In the genomic region with DNA sequence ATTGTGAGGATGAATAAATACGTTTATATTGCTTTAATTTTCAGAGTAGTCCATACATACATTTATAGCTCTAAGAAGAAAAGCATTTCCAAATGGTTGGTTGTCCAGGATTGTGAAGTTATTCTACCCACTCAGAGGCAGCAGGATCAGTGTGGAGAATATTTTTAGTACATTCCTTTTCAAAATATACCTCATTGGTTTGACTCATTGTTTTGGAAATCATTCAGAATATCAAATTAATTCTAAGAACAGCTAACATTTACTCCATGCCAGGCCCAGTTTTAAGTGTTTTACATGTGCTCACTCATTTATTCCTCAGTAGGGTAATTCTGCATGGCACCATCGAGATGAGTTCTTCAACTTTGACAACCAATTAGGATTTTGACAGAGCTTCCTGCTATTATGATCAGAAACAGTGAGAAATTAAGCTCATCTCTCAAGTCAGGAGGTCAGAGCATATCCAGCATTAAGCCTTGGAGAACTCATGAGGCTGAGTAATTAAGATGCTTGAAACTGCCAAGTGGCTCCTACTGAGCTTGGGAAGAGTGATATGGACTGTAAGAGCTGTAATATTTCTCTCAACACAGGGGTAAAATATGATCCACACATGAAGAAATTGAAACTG, we compare ENCODE assay signal across 30 cellular contexts.
DNase-seq lines count a peak whose midpoint lies in the region; ATAC-seq, FAIRE-seq and TF ChIP-seq lines count a peak whose summit lies in the region.
"Had no signal": no experiment of that assay in that cellular context is flagged by ENCODE, and none has a peak within 500 bp of the region (broad histone marks: within the 10 kb centered on the region; RNA-seq: fewer than 3 reads in every experiment).

No MANE protein-coding gene starts in this region.

- TF ChIP-seq CTCF in IMR-90 (conservative IDR thresholded peaks at IDR 0.05; ENCODE audit: low read depth, low read length) (no peak), astrocyte of the spinal cord (IDR thresholded peaks at IDR 0.05; ENCODE audit: low read depth, low read length) (no peak), D721Med (IDR thresholded peaks at IDR 0.05; ENCODE audit: insufficient read depth, missing control alignments) (no peak)

- peaks cover 0 to 5% of the 10 kb centered on the region in 2 experiments; a peak in 1 of 4 replicates for H3K79me1 ChIP-seq in IMR-90 (ENCODE audit: low read depth in 1 of 2, low read length in 2 of 2)

- TF ChIP-seq POLR2A in IMR-90 (IDR thresholded peaks at IDR 0.05; ENCODE audit: low read depth, low read length) = no peak

- no CpG with 5 or more reads among the region's 2 CpGs for WGBS in IMR-90 (ENCODE audit: extremely low coverage in 2 of 2, insufficient read length in 1 of 2), 2 experiments

- H3K9ac ChIP-seq in IMR-90 (ENCODE audit: low read depth, low read length) = no peak overlapping the region

- BruUV-seq in IMR-90 (replicated peaks; lab: Mats Ljungman, UMichigan) = no TSS peak

- peak overlapping the region; percentile 85 for H2BK5ac ChIP-seq in IMR-90 (ENCODE audit: low read depth, low read length, poor library complexity, severe bottlenecking)

- peak overlapping the region; percentile 66; the same call in 1 of the 2 replicates for H3K18ac ChIP-seq in IMR-90 (ENCODE audit: low read depth, low read length)

- H3K4me1 ChIP-seq in ACC112 (ENCODE audit: control insufficient read depth, insufficient read depth, low read length, unreplicated experiment) = peaks cover 47% of the 10 kb centered on the region
- H3K4me1 ChIP-seq in IMR-90 (ENCODE audit: control insufficient read depth, insufficient read depth, low read length) = peaks cover 15% of the 10 kb centered on the region
- H3K4me1 ChIP-seq: lower lobe of right lung, spleen, stomach, thyroid gland, vagina had no signal

- H3K9me3 ChIP-seq in IMR-90 (ENCODE audit: control insufficient read depth, insufficient read depth, low read length) = no peaks in the 10 kb centered on the region
- H3K9me3 ChIP-seq: lower lobe of right lung, ovary, SJSA1, stomach, thyroid gland, vagina had no signal

- peak overlapping the region; percentile 83 for H2BK120ac ChIP-seq in IMR-90 (ENCODE audit: low read depth, low read length)

- CTCF ChIA-PET in IMR-90 (lab: Yijun Ruan, JAX) = no interaction called here

- dilution Hi-C loops in IMR-90 (cut with HindIII; ENCODE audit: low sequenced_read_pairs, unreplicated experiment) = no loop called here

- peak; percentile 55 for DNase-seq in IMR-90
- DNase-seq in astrocyte of the spinal cord (ENCODE audit: low read depth, low spot score) = peak; percentile 19
- DNase-seq in myocyte (ENCODE audit: low read depth) = peak; percentile 27
- DNase-seq in D721Med (ENCODE audit: insufficient read length, low spot score) = no peak
- DNase-seq in NCI-H2227 treated with DMSO at 0.1 percent for 48 hours (lab: John Stamatoyannopoulos, UW) = no peak
- DNase-seq: activated CD4-positive, alpha-beta T cell treated with anti-CD3 and anti-CD28 coated beads, Interleukin-2, amount 10 ng/mL, durations not matched to agents 7 days and 5 days; AML-193; CD4-positive, alpha-beta T cell; EL; erythroblast; lower lobe of right lung; NCI-H2107; NCI-H510A; nephron progenitor cell; ovary; retina; spleen; stimulated activated CD4-positive, alpha-beta T cell treated with anti-CD3 and anti-CD28 coated beads, Interleukin-2, amount 100 ng/mL, for 48 hours; stomach; T-cell; thyroid gland had no signal

- no peak overlapping the region for H2AK9ac ChIP-seq in IMR-90 (replicated peaks; ENCODE audit: low read depth, low read length, poor library complexity)

- in situ Hi-C loops in IMR-90 (cut with MboI; ENCODE audit: low sequenced_read_pairs) (no loop called here), astrocyte of the spinal cord (cut with HindIII; ENCODE audit: low sequenced_read_pairs) (no loop called here)

- H3K14ac ChIP-seq in IMR-90 (replicated peaks; ENCODE audit: low read depth, low read length) = peak overlapping the region; percentile 8; the same call in 1 of the 2 replicates

- H3K27me3 ChIP-seq in ACC112 (ENCODE audit: insufficient read depth, low read length) (no peaks in the 10 kb centered on the region), IMR-90 (ENCODE audit: control insufficient read depth, insufficient read depth, low read length) (no peaks in the 10 kb centered on the region)
- H3K27me3 ChIP-seq: ovary, SJSA1, spleen, stomach, thyroid gland, vagina had no signal

- peak overlapping the region; percentile 47; the same call in 1 of the 2 replicates for H4K5ac ChIP-seq in IMR-90 (ENCODE audit: low read depth, low read length)

- H3K4me2 ChIP-seq in IMR-90 (ENCODE audit: low read depth, low read length) = peak overlapping the region; percentile 6; the same call in 1 of the 2 replicates

- H3K36me3 ChIP-seq in ACC112 (ENCODE audit: insufficient read depth, low read length) (no peaks in the 10 kb centered on the region), IMR-90 (ENCODE audit: control insufficient read depth, insufficient read depth, low read length) (no peaks in the 10 kb centered on the region)
- H3K36me3 ChIP-seq: lower lobe of right lung, ovary, SJSA1, spleen, stomach, thyroid gland, vagina had no signal

- H2AK5ac ChIP-seq in IMR-90 (ENCODE audit: low read depth, low read length) = peak overlapping the region; percentile 37

- FAIRE-seq in D721Med (lab: Jason Lieb, UNC) = no peak
- FAIRE-seq: frontal cortex, H54 had no signal

- H3K4ac ChIP-seq in IMR-90 (ENCODE audit: low read depth, low read length) = peak overlapping the region; percentile 38; the same call in 1 of the 2 replicates

- no peaks in the 10 kb centered on the region for H3K79me2 ChIP-seq in ACC112 (ENCODE audit: control insufficient read depth, insufficient read depth, low read length, unreplicated experiment)

- ATAC-seq in IMR-90 (ENCODE audit: low read depth) (peak; percentile 10; the same call in 1 of the 2 replicates), GM18858 (IDR thresholded peaks at IDR 0.05; ENCODE audit: unreplicated experiment) (no peak), GM18502 (IDR thresholded peaks at IDR 0.05; ENCODE audit: poor library complexity, unreplicated experiment) (no peak)
- ATAC-seq: activated naive CD4-positive, alpha-beta T cell treated with anti-CD3 and anti-CD28 coated beads, Interleukin-2, amount 50 U/mL, for 72 hours; lower lobe of right lung; T-cell; WTC11 had no signal

- H3K56ac ChIP-seq in IMR-90 (ENCODE audit: extremely low read depth, insufficient read depth, low read length) = no peak overlapping the region

- H2BK15ac ChIP-seq in IMR-90 (ENCODE audit: low read depth, low read length) = 0 out of 3 replicates have a peak overlapping the region, but pooled peaks have one; percentile 15

- H4K20me1 ChIP-seq in IMR-90 (ENCODE audit: insufficient read depth, low read length) = no peaks in the 10 kb centered on the region

- H2AFZ ChIP-seq in ACC112 (ENCODE audit: low read length, unreplicated experiment) = peak overlapping the region; percentile 27
- no peak overlapping the region for H2AFZ ChIP-seq in IMR-90 (replicated peaks; ENCODE audit: low read length, poor library complexity)

- H2BK20ac ChIP-seq in IMR-90 (ENCODE audit: low read depth, low read length) = peak overlapping the region; percentile 76; the same call in 1 of the 2 replicates

- H4K91ac ChIP-seq in IMR-90 (ENCODE audit: insufficient read depth, low read depth, low read length) = no peak overlapping the region

- intact Hi-C loops in IMR-90 (cut with micrococcal nuclease) = loop anchor here (5.0 to 10.0 kb wide), 3 partner anchors 322 to 507 kb away; no protein-coding TSS in a partner anchor

- H3K4me3 ChIP-seq in ACC112 (ENCODE audit: low read depth, low read length) (no peak overlapping the region), IMR-90 (ENCODE audit: insufficient read depth, low read depth, low read length) (no peak overlapping the region), astrocyte of the spinal cord (ENCODE audit: low read depth, low read length) (no peak overlapping the region)
- H3K4me3 ChIP-seq: lower lobe of right lung, ovary, SJSA1, spleen, stomach, thyroid gland, vagina had no signal

- H3K9me1 ChIP-seq in IMR-90 (ENCODE audit: insufficient read depth, low read length) = peaks cover 6% of the 10 kb centered on the region; the same call in 1 of the 2 replicates

- H3K23ac ChIP-seq in IMR-90 (ENCODE audit: low read depth, low read length) = no peak overlapping the region

- H3K27ac ChIP-seq in ACC112 (ENCODE audit: low read depth, low read length) (peak overlapping the region; percentile 24), IMR-90 (ENCODE audit: insufficient read depth, low read length) (no peak overlapping the region)
- H3K27ac ChIP-seq: lower lobe of right lung, ovary, SJSA1, spleen, stomach, thyroid gland, vagina had no signal

- POLR2A ChIA-PET in IMR-90 (lab: Charles Lee; ENCODE audit: unreplicated experiment) = no interaction called here

- H4K8ac ChIP-seq in IMR-90 (ENCODE audit: low read depth in 2 of 2, low read length in 2 of 2) = peak overlapping the region; percentile 6 to 32; a peak in 3 of 4 replicates

- no peak for TF ChIP-seq RAD21 in IMR-90 (IDR thresholded peaks at IDR 0.05; ENCODE audit: low read length)

TF ChIP-seq in IMR-90, 13 proteins besides CTCF, POLR2A, EP300 and RAD21:
- TF ChIP-seq MXI1 (IDR thresholded peaks at IDR 0.05; ENCODE audit: borderline replicate concordance, low read depth, low read length) (no peak), CEBPB (IDR thresholded peaks at IDR 0.05; ENCODE audit: low read depth, low read length) (no peak), RCOR1 (IDR thresholded peaks at IDR 0.05; ENCODE audit: insufficient replicate concordance, low read length) (no peak), ELK1 (IDR thresholded peaks at IDR 0.05; ENCODE audit: borderline replicate concordance, low read depth, low read length) (no peak), RFX5 (IDR thresholded peaks at IDR 0.05; ENCODE audit: low read depth, low read length) (no peak), MAZ (IDR thresholded peaks at IDR 0.05; ENCODE audit: borderline replicate concordance, low read depth, low read length) (no peak)

Comparison
In these comparisons a context has a peak if more than half of its experiments do, and no peak if none do; other contexts are left out.
1. DNase-seq: peak in IMR-90 (single experiment), astrocyte of the spinal cord (single experiment) and myocyte (single experiment); none in D721Med (single experiment) and NCI-H2227 treated with DMSO at 0.1 percent for 48 hours (single experiment).